ENCODE assay signal across 9 cellular contexts in genomic region chr17:18026408-18026776, GRCh38. TPM values are rescaled to one million over a fixed set of nuclear protein-coding genes. Genes with fewer than 3 reads are reported as not detected.
DNase-seq lines count a peak whose midpoint lies in the region; ATAC-seq and TF ChIP-seq lines count a peak whose summit lies in the region.
"Had no signal": no experiment of that assay in that cellular context is flagged by ENCODE, and none has a peak within 500 bp of the region (broad histone marks: within the 10 kb centered on the region; RNA-seq: fewer than 3 reads in every experiment).

No MANE protein-coding gene starts in this region.

- peak; percentile 35 for DNase-seq in activated CD8-positive, alpha-beta memory T cell treated with anti-CD3 and anti-CD28 coated beads, Interleukin-2, amount 50 U/mL, for 4 hours
- no peak for DNase-seq in activated CD8-positive, alpha-beta memory T cell treated with anti-CD3 and anti-CD28 coated beads for 24 hours
- no peak for DNase-seq in T-helper 17 cell
- peak in 1 of 2 donors; percentile 88 for DNase-seq in cardiac muscle cell (ENCODE audit: low read depth in 1 of 2, low spot score in 1 of 2)
- DNase-seq in stimulated activated naive CD8-positive, alpha-beta T cell treated with anti-CD3 and anti-CD28 coated beads, Interleukin-15, amount 100 ng/mL, for 72 hours = peak; percentile 36 to 56
- no peak for DNase-seq in left colon
- DNase-seq in erythroblast (lab: John Stamatoyannopoulos, UW) = no peak

- H3K4me1 Mint-ChIP-seq in T-helper 17 cell = peaks cover 3% of the 10 kb centered on the region
- peaks cover 24% of the 10 kb centered on the region for H3K4me1 Mint-ChIP-seq in stimulated activated naive CD8-positive, alpha-beta T cell treated with anti-CD3 and anti-CD28 coated beads, Interleukin-15, amount 100 ng/mL, for 72 hours

- intact Hi-C loops in left colon (cut with DNase I, micrococcal nuclease) = no loop called here

- no peaks in the 10 kb centered on the region for H3K27me3 ChIP-seq in cardiac muscle cell

- no peaks in the 10 kb centered on the region for H3K36me3 Mint-ChIP-seq in T-helper 17 cell (ENCODE audit: low read depth)

- TF ChIP-seq CTCF in cardiac muscle cell (IDR thresholded peaks at IDR 0.05; ENCODE audit: low read depth, low read length) = peak; percentile 12

- no peak overlapping the region for H3K27ac ChIP-seq in cardiac muscle cell

- H3K9me3 Mint-ChIP-seq in stimulated activated naive CD8-positive, alpha-beta T cell treated with anti-CD3 and anti-CD28 coated beads, Interleukin-15, amount 100 ng/mL, for 72 hours = no peaks in the 10 kb centered on the region

- H3K4me3 ChIP-seq in cardiac muscle cell = no peak overlapping the region

- no peak for TF ChIP-seq POLR2A in erythroblast (IDR thresholded peaks at IDR 0.05; ENCODE audit: low read length)

- H3K9me3 ChIP-seq in T-helper 17 cell (ENCODE audit: control insufficient read depth, low read length, poor library complexity, severe bottlenecking) (no peaks in the 10 kb centered on the region), cardiac muscle cell (ENCODE audit: low read depth) (no peaks in the 10 kb centered on the region)

- no peaks in the 10 kb centered on the region for H3K36me3 ChIP-seq in cardiac muscle cell

- no peak overlapping the region for H3K4me3 Mint-ChIP-seq in T-helper 17 cell
- peak overlapping the region in 1 of 2 donors; percentile 55 for H3K4me3 Mint-ChIP-seq in stimulated activated naive CD8-positive, alpha-beta T cell treated with anti-CD3 and anti-CD28 coated beads, Interleukin-15, amount 100 ng/mL, for 72 hours

- H3K27me3 Mint-ChIP-seq in T-helper 17 cell = no peaks in the 10 kb centered on the region
- H3K27me3 Mint-ChIP-seq in stimulated activated naive CD8-positive, alpha-beta T cell treated with anti-CD3 and anti-CD28 coated beads, Interleukin-15, amount 100 ng/mL, for 72 hours = no peaks in the 10 kb centered on the region

- no peak overlapping the region for H3K27ac Mint-ChIP-seq in T-helper 17 cell
- H3K27ac Mint-ChIP-seq in stimulated activated naive CD8-positive, alpha-beta T cell treated with anti-CD3 and anti-CD28 coated beads, Interleukin-15, amount 100 ng/mL, for 72 hours = no peak overlapping the region

- H3K4me1 ChIP-seq in cardiac muscle cell (ENCODE audit: low read depth) = peaks cover 26% of the 10 kb centered on the region

- ATAC-seq in T-helper 17 cell (peak; percentile 65), left colon (no peak), GM19023 (IDR thresholded peaks at IDR 0.05; ENCODE audit: unreplicated experiment) (no peak)
- ATAC-seq in stimulated activated naive CD8-positive, alpha-beta T cell treated with anti-CD3 and anti-CD28 coated beads, Interleukin-15, amount 100 ng/mL, for 72 hours = peak; percentile 95
- ATAC-seq: Panc1 had no signal

RNA-seq across cellular contexts. Expression of gene ATPAF2, which starts 12.6 kb away (rescaled TPM):
- total RNA-seq in T-helper 17 cell (10 to 100 TPM; 24.3 to 26.7 TPM), cardiac muscle cell (36.0 and 49.4 TPM in 2 replicates), left colon (10 to 100 TPM; 29.0 to 32.0 TPM)
- 40.3 and 49.9 TPM in 2 replicates for polyA plus RNA-seq in cardiac muscle cell

RNA-seq across cellular contexts. Expression of gene GID4, which starts 12.8 kb away (rescaled TPM):
- 1 to 10 TPM; 6.7 to 7.8 TPM for total RNA-seq in T-helper 17 cell
- 9.8 and 10.7 TPM in 2 replicates for total RNA-seq in cardiac muscle cell
- 9.9 and 12.7 TPM in 2 replicates for polyA plus RNA-seq in cardiac muscle cell
- total RNA-seq in left colon = 1 to 10 TPM; 4.7 to 7.0 TPM

RNA-seq across cellular contexts. Expression of gene DRC3, which starts 53.7 kb away (rescaled TPM):
- total RNA-seq in T-helper 17 cell (not detected), cardiac muscle cell (0.18 and 0.21 TPM in 2 replicates), left colon (1 to 10 TPM in 1 of 2 donors, under 1 TPM in 1; 0.61 to 1.3 TPM)
- 2.4 and 4.1 TPM in 2 replicates for polyA plus RNA-seq in cardiac muscle cell

RNA-seq across cellular contexts. Expression of gene TOM1L2, which starts 54.2 kb away (rescaled TPM):
- total RNA-seq in T-helper 17 cell (10 to 100 TPM; 42.2 to 44.2 TPM), cardiac muscle cell (49.9 and 145 TPM in 2 replicates), left colon (10 to 100 TPM; 55.5 to 72.9 TPM)
- polyA plus RNA-seq in cardiac muscle cell = 46.4 and 55.2 TPM in 2 replicates

Comparison
In these comparisons a context has a peak if more than half of its experiments do, and no peak if none do; other contexts are left out.
1. DNase-seq: peak in activated CD8-positive, alpha-beta memory T cell treated with anti-CD3 and anti-CD28 coated beads, Interleukin-2, amount 50 U/mL, for 4 hours (single experiment) and stimulated activated naive CD8-positive, alpha-beta T cell treated with anti-CD3 and anti-CD28 coated beads, Interleukin-15, amount 100 ng/mL, for 72 hours (2 of 2); none in activated CD8-positive, alpha-beta memory T cell treated with anti-CD3 and anti-CD28 coated beads for 24 hours (single experiment), T-helper 17 cell (0 of 3), left colon (0 of 2) and erythroblast (0 of 2).
2. ATAC-seq: peak in T-helper 17 cell (single experiment) and stimulated activated naive CD8-positive, alpha-beta T cell treated with anti-CD3 and anti-CD28 coated beads, Interleukin-15, amount 100 ng/mL, for 72 hours (single experiment); none in left colon (single experiment) and GM19023 (single experiment).